ENCODE assay signal across 16 cellular contexts in genomic region chr5:39656600-39656999, GRCh38.
DNase-seq lines count a peak whose midpoint lies in the region; ATAC-seq and TF ChIP-seq lines count a peak whose summit lies in the region.
"Had no signal": no experiment of that assay in that cellular context is flagged by ENCODE, and none has a peak within 500 bp of the region (broad histone marks: within the 10 kb centered on the region; RNA-seq: fewer than 3 reads in every experiment).

No MANE protein-coding gene starts in this region.

- TF ChIP-seq RAD21 in neural cell (conservative IDR thresholded peaks at IDR 0.05), result no peak

- no peak overlapping the region for H3K27ac Mint-ChIP-seq in naive thymus-derived CD4-positive, alpha-beta T cell
- H3K27ac Mint-ChIP-seq: CD4-positive, alpha-beta memory T cell; HFFc6 had no signal

- peak overlapping the region; percentile 70 for H3K9ac ChIP-seq in OCI-LY3 (ENCODE audit: low read length)
- H3K9ac ChIP-seq in neural cell (ENCODE audit: low read length), result no peak overlapping the region

- peaks cover under 1 to 25% (median 11%) of the 10 kb centered on the region in 5 donors for H3K27me3 Mint-ChIP-seq in naive thymus-derived CD4-positive, alpha-beta T cell

- intact Hi-C loops in naive thymus-derived CD4-positive, alpha-beta T cell (cut with micrococcal nuclease), result no loop called here

- H3K36me3 Mint-ChIP-seq in naive thymus-derived CD4-positive, alpha-beta T cell, result no peaks in the 10 kb centered on the region
- H3K36me3 Mint-ChIP-seq: CD4-positive, alpha-beta memory T cell had no signal

- H3K36me3 ChIP-seq in OCI-LY3 (replicated peaks; ENCODE audit: low read depth, low read length) (peaks cover 22% of the 10 kb centered on the region), neural cell (ENCODE audit: insufficient read depth, low read length) (no peaks in the 10 kb centered on the region)
- H3K36me3 ChIP-seq in naive thymus-derived CD4-positive, alpha-beta T cell (ENCODE audit: control insufficient read depth in 2 of 3, insufficient read depth in 3 of 3, low read length in 3 of 3), result no peaks in the 10 kb centered on the region
- H3K36me3 ChIP-seq: HAP-1 had no signal

- H4K20me1 ChIP-seq in OCI-LY3 (ENCODE audit: insufficient read depth, low read length), result no peaks in the 10 kb centered on the region
- H4K20me1 ChIP-seq in neural cell (ENCODE audit: insufficient read depth), result no peaks in the 10 kb centered on the region

- H3K79me2 ChIP-seq in OCI-LY3 (ENCODE audit: low read length), result no peaks in the 10 kb centered on the region
- no peaks in the 10 kb centered on the region for H3K79me2 ChIP-seq in neural cell (replicated peaks; ENCODE audit: insufficient read depth, low read length)

- H3F3A ChIP-seq in neural cell (ENCODE audit: insufficient read depth, low read length, poor library complexity, severe bottlenecking), result no peaks in the 10 kb centered on the region

- ATAC-seq in naive thymus-derived CD4-positive, alpha-beta T cell, result no peak
- no peak for ATAC-seq in HG02981 (IDR thresholded peaks at IDR 0.05; ENCODE audit: unreplicated experiment)

- peak overlapping the region; percentile 78 for H3K4me2 ChIP-seq in OCI-LY3 (ENCODE audit: low read length)
- no peak overlapping the region for H3K4me2 ChIP-seq in neural cell (ENCODE audit: low read length)

- H3K4me3 Mint-ChIP-seq in naive thymus-derived CD4-positive, alpha-beta T cell, result no peak overlapping the region
- H3K4me3 Mint-ChIP-seq: HFFc6 had no signal

- TF ChIP-seq CTCF in OCI-LY3 (IDR thresholded peaks at IDR 0.05; ENCODE audit: low read depth, low read length), result no peak
- no peak for TF ChIP-seq CTCF in VCaP (conservative IDR thresholded peaks at IDR 0.05)
- TF ChIP-seq CTCF in neural cell (IDR thresholded peaks at IDR 0.05; ENCODE audit: poor library complexity, severe bottlenecking), result no peak

- no peak for DNase-seq in naive thymus-derived CD4-positive, alpha-beta T cell
- DNase-seq in SHP77 treated with DMSO at 0.1 percent for 48 hours (lab: John Stamatoyannopoulos, UW), result no peak
- DNase-seq: C1 segment of cervical spinal cord; Calu3; CD4-positive, alpha-beta memory T cell; COR-L47; DMS53; DMS79 treated with DMSO at 0.1 percent for 48 hours; GF-D8; GOT3; HFFc6 had no signal

- peak overlapping the region; percentile 91 for H3K27ac ChIP-seq in OCI-LY3 (ENCODE audit: low read length)
- peak overlapping the region; percentile 84 for H3K27ac ChIP-seq in VCaP
- no peak overlapping the region for H3K27ac ChIP-seq in neural cell (ENCODE audit: low read length)
- H3K27ac ChIP-seq in naive thymus-derived CD4-positive, alpha-beta T cell (ENCODE audit: low read depth, low read length), result no peak overlapping the region

- CTCF ChIA-PET in naive thymus-derived CD4-positive, alpha-beta T cell (lab: Charles Lee), result no interaction called here

- H3K9me3 Mint-ChIP-seq in naive thymus-derived CD4-positive, alpha-beta T cell, result peaks cover 0 to 4% (median 0%) of the 10 kb centered on the region in 11 donors

- no peak for TF ChIP-seq EP300 in neural cell (conservative IDR thresholded peaks at IDR 0.05; ENCODE audit: poor library complexity, severe bottlenecking)

- H3K4me1 Mint-ChIP-seq in naive thymus-derived CD4-positive, alpha-beta T cell, result peaks cover 7 to 35% (median 18%) of the 10 kb centered on the region in 7 donors

- H3K4me1 ChIP-seq in OCI-LY3 (ENCODE audit: low read length), result peaks cover 44% of the 10 kb centered on the region
- no peaks in the 10 kb centered on the region for H3K4me1 ChIP-seq in naive thymus-derived CD4-positive, alpha-beta T cell (ENCODE audit: control insufficient read depth in 2 of 2, insufficient read depth in 2 of 2, low read length in 2 of 2)

- H3K27me3 ChIP-seq in OCI-LY3 (ENCODE audit: low read depth, low read length), result no peaks in the 10 kb centered on the region
- no peaks in the 10 kb centered on the region for H3K27me3 ChIP-seq in neural cell (ENCODE audit: insufficient read depth, low read depth, low read length)
- H3K27me3 ChIP-seq in naive thymus-derived CD4-positive, alpha-beta T cell (ENCODE audit: control insufficient read depth in 2 of 2, insufficient read depth in 2 of 2, low read length in 2 of 2), result no peaks in the 10 kb centered on the region

- H2AFZ ChIP-seq in OCI-LY3 (ENCODE audit: low read depth, low read length) (no peak overlapping the region), neural cell (ENCODE audit: low read depth, low read length) (no peak overlapping the region)

- no peaks in the 10 kb centered on the region for H3K9me2 ChIP-seq in neural cell (ENCODE audit: insufficient read depth, low read length)

- H3K4me3 ChIP-seq in OCI-LY3 (ENCODE audit: low read length), result no peak overlapping the region; the same call in 1 of the 2 replicates
- H3K4me3 ChIP-seq in neural cell (ENCODE audit: low read length), result peak overlapping the region; percentile 1
- H3K4me3 ChIP-seq in naive thymus-derived CD4-positive, alpha-beta T cell (ENCODE audit: low read length), result no peak overlapping the region
- H3K4me3 ChIP-seq: HAP-1 had no signal

- POLR2A ChIA-PET in naive thymus-derived CD4-positive, alpha-beta T cell (lab: Charles Lee), result no interaction called here

- H3K9me3 ChIP-seq in OCI-LY3 (ENCODE audit: insufficient read depth, low read length) (0 out of 2 replicates have a peak, but pooled peaks cover 8% of the 10 kb centered on the region), neural cell (ENCODE audit: low read length) (no peaks in the 10 kb centered on the region)
- no peaks in the 10 kb centered on the region for H3K9me3 ChIP-seq in naive thymus-derived CD4-positive, alpha-beta T cell (ENCODE audit: control insufficient read depth in 2 of 3, low read length in 3 of 3)
- H3K9me3 ChIP-seq: HAP-1 had no signal

TF ChIP-seq in neural cell, 6 proteins besides CTCF, POLR2A, EP300 and RAD21:
- TF ChIP-seq SMC3 (conservative IDR thresholded peaks at IDR 0.05; ENCODE audit: poor library complexity) (no peak), TAF1 (IDR thresholded peaks at IDR 0.05; ENCODE audit: low read depth) (no peak), MXI1 (conservative IDR thresholded peaks at IDR 0.05; ENCODE audit: poor library complexity, severe bottlenecking) (no peak), EZH2 (IDR thresholded peaks at IDR 0.05; ENCODE audit: borderline replicate concordance, insufficient read depth, low read length, poor library complexity, severe bottlenecking) (no peak), POLR2AphosphoS5 (IDR thresholded peaks at IDR 0.05) (no peak), REST (IDR thresholded peaks at IDR 0.05; ENCODE audit: borderline replicate concordance) (no peak)
TF ChIP-seq in neural cell: peak in this region for 0.

Comparison
In these comparisons a context has a peak if more than half of its experiments do, and no peak if none do; other contexts are left out.
1. H3K27ac ChIP-seq: peak in OCI-LY3 (single experiment) and VCaP (single experiment); none in neural cell (single experiment) and naive thymus-derived CD4-positive, alpha-beta T cell (single experiment).